ENCODE assay signal across 12 cellular contexts in genomic region chrX:114959729-114960128, GRCh38. TPM values are rescaled to one million over a fixed set of nuclear protein-coding genes. Genes with fewer than 3 reads are reported as not detected.
DNase-seq lines count a peak whose midpoint lies in the region; ATAC-seq, FAIRE-seq and TF ChIP-seq lines count a peak whose summit lies in the region.
"Had no signal": no experiment of that assay in that cellular context is flagged by ENCODE, and none has a peak within 500 bp of the region (broad histone marks: within the 10 kb centered on the region; RNA-seq: fewer than 3 reads in every experiment).

No MANE protein-coding gene starts in this region.

- H3K36me3 ChIP-seq in neural cell (ENCODE audit: insufficient read depth, low read length) = no peaks in the 10 kb centered on the region
- H3K36me3 ChIP-seq: SJCRH30 had no signal

- H3K79me2 ChIP-seq in neural cell (replicated peaks; ENCODE audit: insufficient read depth, low read length) = no peaks in the 10 kb centered on the region

- DNase-seq in LNCaP clone FGC (ENCODE audit: low read depth) (peak; percentile 6), choroid plexus epithelial cell (ENCODE audit: low read depth) (peak; percentile 43), amygdala (lab: John Stamatoyannopoulos, UW) (no peak), NCI-H1694 treated with DMSO at 0.1 percent for 48 hours (lab: John Stamatoyannopoulos, UW) (no peak)
- DNase-seq in activated naive CD8-positive, alpha-beta T cell treated with anti-CD3 and anti-CD28 coated beads, Interleukin-2, amount 50 U/mL, for 24 hours = no peak
- DNase-seq: activated naive CD4-positive, alpha-beta T cell treated with anti-CD3 and anti-CD28 coated beads for 36 hours; stimulated activated CD4-positive, alpha-beta T cell treated with anti-CD3 and anti-CD28 coated beads, Interleukin-4, amount 100 ng/mL, for 1 hour had no signal

- TF ChIP-seq CTCF in LNCaP clone FGC (IDR thresholded peaks at IDR 0.05; ENCODE audit: control insufficient read depth, extremely low read depth, insufficient read depth) = peak; percentile 32; the same call in 1 of the 2 replicates
- TF ChIP-seq CTCF in choroid plexus epithelial cell (conservative IDR thresholded peaks at IDR 0.05; ENCODE audit: low read depth, low read length) = peak; percentile 43
- peak; percentile 64 for TF ChIP-seq CTCF in neural cell (IDR thresholded peaks at IDR 0.05; ENCODE audit: poor library complexity, severe bottlenecking)

- no peaks in the 10 kb centered on the region for H3K4me1 Mint-ChIP-seq in activated naive CD8-positive, alpha-beta T cell treated with anti-CD3 and anti-CD28 coated beads, Interleukin-2, amount 50 U/mL, for 24 hours

- H3K9me2 ChIP-seq in neural cell (ENCODE audit: insufficient read depth, low read length) = no peaks in the 10 kb centered on the region

- no peaks in the 10 kb centered on the region for H3K9me3 ChIP-seq in neural cell (ENCODE audit: low read length)
- H3K9me3 ChIP-seq: SJCRH30 had no signal

- H3K27me3 Mint-ChIP-seq in activated naive CD8-positive, alpha-beta T cell treated with anti-CD3 and anti-CD28 coated beads, Interleukin-2, amount 50 U/mL, for 24 hours = no peaks in the 10 kb centered on the region

- H3K4me3 ChIP-seq in LNCaP clone FGC (ENCODE audit: low read depth, low read length) (no peak overlapping the region), choroid plexus epithelial cell (ENCODE audit: low read depth, low read length) (no peak overlapping the region), neural cell (ENCODE audit: low read length) (no peak overlapping the region)
- H3K4me3 ChIP-seq: lung, SJCRH30 had no signal

- no peak overlapping the region for H3K4me2 ChIP-seq in neural cell (ENCODE audit: low read length)

- TF ChIP-seq RAD21 in neural cell (conservative IDR thresholded peaks at IDR 0.05) = peak; percentile 72

- H2AFZ ChIP-seq in neural cell (ENCODE audit: low read depth, low read length) = no peak overlapping the region

- no peaks in the 10 kb centered on the region for H3K36me3 Mint-ChIP-seq in activated naive CD8-positive, alpha-beta T cell treated with anti-CD3 and anti-CD28 coated beads, Interleukin-2, amount 50 U/mL, for 24 hours (ENCODE audit: low read depth)

- no peaks in the 10 kb centered on the region for H3K27me3 ChIP-seq in neural cell (ENCODE audit: insufficient read depth, low read depth, low read length)
- H3K27me3 ChIP-seq: SJCRH30 had no signal

- no peaks in the 10 kb centered on the region for H4K20me1 ChIP-seq in neural cell (ENCODE audit: insufficient read depth)

- peak; percentile 80 for FAIRE-seq in G401.6 (lab: Jason Lieb, UNC)

- ATAC-seq in activated naive CD8-positive, alpha-beta T cell treated with anti-CD3 and anti-CD28 coated beads, Interleukin-2, amount 50 U/mL, for 24 hours = no peak
- no peak for ATAC-seq in HG03520 (IDR thresholded peaks at IDR 0.05; ENCODE audit: unreplicated experiment)

- H3F3A ChIP-seq in neural cell (ENCODE audit: insufficient read depth, low read length, poor library complexity, severe bottlenecking) = no peaks in the 10 kb centered on the region

- no peak overlapping the region for H3K4me3 Mint-ChIP-seq in activated naive CD8-positive, alpha-beta T cell treated with anti-CD3 and anti-CD28 coated beads, Interleukin-2, amount 50 U/mL, for 24 hours
- H3K4me3 Mint-ChIP-seq: activated naive CD4-positive, alpha-beta T cell treated with anti-CD3 and anti-CD28 coated beads for 36 hours had no signal

- no peak overlapping the region for H3K27ac ChIP-seq in neural cell (ENCODE audit: low read length)
- H3K27ac ChIP-seq: SJCRH30 had no signal

- H3K9ac ChIP-seq in neural cell (ENCODE audit: low read length) = no peak overlapping the region

- H3K9me3 Mint-ChIP-seq in activated naive CD8-positive, alpha-beta T cell treated with anti-CD3 and anti-CD28 coated beads, Interleukin-2, amount 50 U/mL, for 24 hours = no peaks in the 10 kb centered on the region
- H3K9me3 Mint-ChIP-seq: activated naive CD4-positive, alpha-beta T cell treated with anti-CD3 and anti-CD28 coated beads for 36 hours had no signal

- no peak for TF ChIP-seq EP300 in neural cell (conservative IDR thresholded peaks at IDR 0.05; ENCODE audit: poor library complexity, severe bottlenecking)

- H3K27ac Mint-ChIP-seq in activated naive CD8-positive, alpha-beta T cell treated with anti-CD3 and anti-CD28 coated beads, Interleukin-2, amount 50 U/mL, for 24 hours = no peak overlapping the region
- H3K27ac Mint-ChIP-seq: activated naive CD4-positive, alpha-beta T cell treated with anti-CD3 and anti-CD28 coated beads for 36 hours had no signal

TF ChIP-seq in neural cell, 6 proteins besides CTCF, POLR2A, EP300 and RAD21:
- TF ChIP-seq REST (IDR thresholded peaks at IDR 0.05; ENCODE audit: borderline replicate concordance) (no peak), SMC3 (conservative IDR thresholded peaks at IDR 0.05; ENCODE audit: poor library complexity) (peak; percentile 73)
TF ChIP-seq in neural cell: peak in this region for 1.

RNA-seq across cellular contexts. Expression of gene IL13RA2, which starts 57.7 kb away (rescaled TPM):
- 1.4 and 3.1 TPM in 2 replicates for polyA plus RNA-seq in neural cell
- polyA minus RNA-seq in neural cell = 1.6 and 4.1 TPM in 2 replicates

Comparison
In these comparisons a context has a peak if more than half of its experiments do, and no peak if none do; other contexts are left out.
1. DNase-seq: peak in LNCaP clone FGC (single experiment) and choroid plexus epithelial cell (single experiment); none in amygdala (0 of 56), NCI-H1694 treated with DMSO at 0.1 percent for 48 hours (single experiment) and activated naive CD8-positive, alpha-beta T cell treated with anti-CD3 and anti-CD28 coated beads, Interleukin-2, amount 50 U/mL, for 24 hours (single experiment).
2. Peak in every context shown above with its lines, with median percentiles within 50 percentile points of each other: CTCF ChIP-seq.